In the genomic region with DNA sequence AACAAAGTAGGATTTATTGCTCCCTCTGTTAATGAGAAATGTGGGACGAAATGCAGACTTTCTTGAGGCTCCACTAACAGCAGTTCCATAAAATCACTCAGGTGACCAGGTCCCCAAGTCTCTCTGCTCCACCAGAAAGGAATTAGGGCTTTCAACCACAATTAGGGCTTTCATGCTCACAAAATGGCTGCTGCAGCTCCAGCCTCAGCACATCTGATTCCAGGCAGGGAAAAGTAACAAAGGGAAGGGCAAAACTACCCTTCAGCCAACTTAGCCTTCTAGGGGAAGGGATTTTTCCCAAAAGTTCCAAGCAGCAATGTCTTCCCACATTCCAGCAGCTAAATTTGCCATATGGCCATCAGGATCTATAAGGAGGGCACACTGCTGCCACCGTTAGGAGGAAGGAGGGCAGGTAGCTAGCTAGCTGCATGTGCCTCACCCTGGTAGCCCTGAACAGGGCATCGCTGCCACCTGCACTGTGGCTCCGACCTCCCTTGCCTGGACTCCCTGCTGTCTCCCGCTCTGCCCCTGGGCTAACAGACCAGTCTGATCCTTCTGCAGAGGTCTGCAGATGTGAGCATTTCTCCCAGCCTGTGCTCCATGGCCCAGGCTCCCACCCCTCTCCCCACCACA, we compare ENCODE assay signal across 30 cellular contexts. TPM values are rescaled to one million over a fixed set of nuclear protein-coding genes. Genes with fewer than 3 reads are reported as not detected.
"Had no signal": no experiment of that assay in that cellular context is flagged by ENCODE, and none has a peak within 500 bp of the region (broad histone marks: within the 10 kb centered on the region; RNA-seq: fewer than 3 reads in every experiment).

No MANE protein-coding gene starts in this region.

- H3K9me3 ChIP-seq: left lung, ovary, prostate gland, tibial artery had no signal

- H3K4me1 ChIP-seq: left lung, prostate gland, tibial artery had no signal

- H3K9me3 Mint-ChIP-seq: activated CD4-positive, alpha-beta T cell treated with anti-CD3 and anti-CD28 coated beads, Interleukin-2, amount 10 ng/mL, durations not matched to agents 24 days and 14 days; activated CD8-positive, alpha-beta T cell treated with anti-CD3 and anti-CD28 coated beads for 36 hours; activated naive CD4-positive, alpha-beta T cell treated with anti-CD3 and anti-CD28 coated beads, Interleukin-2, amount 50 U/mL, for 72 hours; immature natural killer cell; mesothelial cell of epicardium; natural killer cell; T-helper 2 cell treated with Interferon-gamma antibody and Interleukin-4, amounts not matched to agents 5 μg/mL and 100 μg/mL, for 36 hours had no signal

- H3K27me3 ChIP-seq: hepatocyte, ovary had no signal

- H3K36me3 Mint-ChIP-seq: brain, immature natural killer cell, mesothelial cell of epicardium, natural killer cell had no signal

- H2AFZ ChIP-seq: hepatocyte had no signal

- H3K27ac Mint-ChIP-seq: activated CD4-positive, alpha-beta T cell treated with anti-CD3 and anti-CD28 coated beads, Interleukin-2, amount 10 ng/mL, durations not matched to agents 24 days and 14 days; activated CD8-positive, alpha-beta T cell treated with anti-CD3 and anti-CD28 coated beads for 36 hours; activated naive CD4-positive, alpha-beta T cell treated with anti-CD3 and anti-CD28 coated beads, Interleukin-2, amount 50 U/mL, for 72 hours; brain; immature natural killer cell; mesothelial cell of epicardium; natural killer cell; stimulated activated naive CD8-positive, alpha-beta T cell treated with anti-CD3 and anti-CD28 coated beads, Interleukin-15, amount 100 ng/mL, for 72 hours; T-helper 2 cell treated with Interferon-gamma antibody and Interleukin-4, amounts not matched to agents 5 μg/mL and 100 μg/mL, for 36 hours had no signal

- H3K4me3 ChIP-seq: hepatocyte, left lung, ovary, prostate gland, tibial artery had no signal

- ATAC-seq: activated CD4-positive, CD25-positive, alpha-beta regulatory T cell treated with anti-CD3 and anti-CD28 coated beads, Interleukin-2, amount 50 U/mL, for 24 hours; activated CD8-positive, alpha-beta T cell treated with anti-CD3 and anti-CD28 coated beads for 36 hours; activated naive CD4-positive, alpha-beta T cell treated with anti-CD3 and anti-CD28 coated beads, Interleukin-2, amount 50 U/mL, for 72 hours; esophagus mucosa; left lung; natural killer cell; stimulated activated naive CD8-positive, alpha-beta T cell treated with anti-CD3 and anti-CD28 coated beads, Interleukin-15, amount 100 ng/mL, for 72 hours had no signal

- H3K36me3 ChIP-seq: left lung, ovary, prostate gland, tibial artery had no signal

- DNase-seq: activated CD4-positive, alpha-beta T cell treated with anti-CD3 and anti-CD28 coated beads, Interleukin-2, amount 10 ng/mL, durations not matched to agents 24 days and 14 days; activated CD8-positive, alpha-beta T cell treated with anti-CD3 and anti-CD28 coated beads for 36 hours; activated T-cell treated with anti-CD3 and anti-CD28 coated beads, Interleukin-2, amount 50 U/mL, for 1 hour; aorta; effector memory CD4-positive, alpha-beta T cell; foreskin melanocyte; immature natural killer cell; kidney glomerular epithelial cell; left lung; natural killer cell; stimulated activated CD4-positive, alpha-beta T cell treated with anti-CD3 and anti-CD28 coated beads, Interleukin-1b, Interleukin-23, amount 100 ng/mL, for 48 hours; stimulated activated naive CD8-positive, alpha-beta T cell treated with anti-CD3 and anti-CD28 coated beads, Interleukin-15, amount 100 ng/mL, for 72 hours; tibial artery had no signal

- H3K27ac ChIP-seq: hepatocyte, left lung, ovary, prostate gland, tibial artery, VCaP had no signal

- H3K4me3 Mint-ChIP-seq: activated CD4-positive, alpha-beta T cell treated with anti-CD3 and anti-CD28 coated beads, Interleukin-2, amount 10 ng/mL, durations not matched to agents 24 days and 14 days; activated CD8-positive, alpha-beta T cell treated with anti-CD3 and anti-CD28 coated beads for 36 hours; brain; immature natural killer cell; mesothelial cell of epicardium; natural killer cell; stimulated activated naive CD8-positive, alpha-beta T cell treated with anti-CD3 and anti-CD28 coated beads, Interleukin-15, amount 100 ng/mL, for 72 hours; T-helper 2 cell treated with Interferon-gamma antibody and Interleukin-4, amounts not matched to agents 5 μg/mL and 100 μg/mL, for 36 hours had no signal

- H3K4me1 Mint-ChIP-seq: activated CD4-positive, alpha-beta T cell treated with anti-CD3 and anti-CD28 coated beads, Interleukin-2, amount 10 ng/mL, durations not matched to agents 24 days and 14 days; brain; immature natural killer cell; mesothelial cell of epicardium; natural killer cell; stimulated activated naive CD8-positive, alpha-beta T cell treated with anti-CD3 and anti-CD28 coated beads, Interleukin-15, amount 100 ng/mL, for 72 hours had no signal

- H3K4me2 ChIP-seq: hepatocyte had no signal

- H3K79me2 ChIP-seq: hepatocyte had no signal

RNA-seq across cellular contexts. Expression of a gene that starts 12.8 kb away (rescaled TPM):
- total RNA-seq: activated CD4-positive, alpha-beta T cell treated with anti-CD3 and anti-CD28 coated beads, Interleukin-2, amount 10 ng/mL, durations not matched to agents 24 days and 14 days; activated CD8-positive, alpha-beta T cell treated with anti-CD3 and anti-CD28 coated beads for 36 hours; activated naive CD4-positive, alpha-beta T cell treated with anti-CD3 and anti-CD28 coated beads, Interleukin-2, amount 50 U/mL, for 72 hours; aorta; cardiac septum; chondrocyte; dermis microvascular lymphatic vessel endothelial cell; endothelial cell of umbilical vein; esophagus mucosa; hepatocyte; lung microvascular endothelial cell; mesothelial cell of epicardium; natural killer cell; skeletal muscle tissue had no signal
- polyA plus RNA-seq: adipose tissue, aorta, endothelial cell of umbilical vein, hepatocyte, immature natural killer cell had no signal

RNA-seq across cellular contexts. Expression of a gene that starts 50.3 kb away (rescaled TPM):
- polyA plus RNA-seq: immature natural killer cell had no signal
